Comparison of ENCODE assay signal across 10 cellular contexts in the genomic region with DNA sequence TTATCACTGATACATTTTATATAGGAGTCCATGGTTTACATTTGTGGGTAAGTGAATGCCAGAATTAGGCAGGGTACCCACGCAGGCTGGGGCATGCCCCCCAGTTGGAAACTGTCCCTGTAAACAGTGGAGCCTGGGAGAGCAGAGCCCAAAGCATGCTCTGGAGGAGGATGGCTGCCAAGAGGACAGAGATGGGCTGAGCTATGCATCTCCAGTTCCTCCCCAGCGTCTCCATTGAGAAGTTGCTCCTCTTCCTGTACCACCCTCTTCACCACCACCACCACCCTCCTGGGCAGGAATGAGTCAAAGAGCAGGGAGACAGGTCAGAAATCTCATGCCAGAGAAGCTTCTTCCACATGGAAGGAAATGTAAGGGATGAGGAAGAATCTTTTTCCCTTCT.
A peak's percentile ranks its signal among the peaks of the same experiment; 100 is the strongest.
DNase-seq lines count a peak whose midpoint lies in the region; ATAC-seq and TF ChIP-seq lines count a peak whose summit lies in the region.
"Had no signal": no experiment of that assay in that cellular context is flagged by ENCODE, and none has a peak within 500 bp of the region (broad histone marks: within the 10 kb centered on the region; RNA-seq: fewer than 3 reads in every experiment).

No MANE protein-coding gene starts in this region.

- CTCF ChIA-PET in PC-9 (lab: Charles Lee) = no interaction called here

- intact Hi-C loops in colonic mucosa (cut with DNase I) = loop anchor here (10.0 kb wide), 1 partner anchor 68 kb away; a partner anchor contains a TSS
- intact Hi-C loops in PC-9 (cut with micrococcal nuclease; ENCODE audit: unreplicated experiment) = loop anchor here (10.0 kb wide), 1 partner anchor 698 kb away; no protein-coding TSS in a partner anchor

- no peak overlapping the region for H2AFZ ChIP-seq in PC-9

- peaks cover 46% of the 10 kb centered on the region for H3K4me1 Mint-ChIP-seq in HFFc6 (ENCODE audit: low read depth)

- H3K27ac Mint-ChIP-seq in HFFc6 = peak overlapping the region; percentile 100

- 0 out of 2 replicates have a peak, but pooled peaks cover 2% of the 10 kb centered on the region for H3K27me3 Mint-ChIP-seq in HFFc6 (ENCODE audit: insufficient read depth)

- no peaks in the 10 kb centered on the region for H3K79me2 ChIP-seq in PC-9 (ENCODE audit: low read depth)

- peaks cover 0 to 8% (median under 1%) of the 10 kb centered on the region in 11 experiments; a peak in 5 of 22 replicates for H3K9me3 ChIP-seq in BLaER1 treated with 17β-estradiol and CSF1 and Interleukin-3, amounts not matched to agents 10 nM and 100 nM (replicated peaks in 1 of 11)
- H3K9me3 ChIP-seq in colonic mucosa = no peaks in the 10 kb centered on the region
- H3K9me3 ChIP-seq in neutrophil = no peaks in the 10 kb centered on the region
- H3K9me3 ChIP-seq in PC-9 (ENCODE audit: insufficient read depth, low read depth) = no peaks in the 10 kb centered on the region

- ATAC-seq in GM21717 (IDR thresholded peaks at IDR 0.05; ENCODE audit: unreplicated experiment) = no peak

- H3K9ac ChIP-seq in BLaER1 treated with 17β-estradiol and CSF1 and Interleukin-3, amounts not matched to agents 10 nM and 100 nM = peak overlapping the region; percentile 70 to 98 (median 87); a peak in 19 of 22 replicates
- peak overlapping the region; percentile 57 to 90 for H3K9ac ChIP-seq in colonic mucosa (ENCODE audit: low read depth in 2 of 2, low read length in 2 of 2)

- peak overlapping the region; percentile 76 to 96 (median 86) for H3K4me2 ChIP-seq in BLaER1 treated with 17β-estradiol and CSF1 and Interleukin-3, amounts not matched to agents 10 nM and 100 nM
- H3K4me2 ChIP-seq in PC-9 = no peak overlapping the region

- H3K27me3 ChIP-seq in BLaER1 treated with 17β-estradiol and CSF1 and Interleukin-3, amounts not matched to agents 10 nM and 100 nM = no peaks in the 10 kb centered on the region
- H3K27me3 ChIP-seq in colonic mucosa (no peaks in the 10 kb centered on the region), neutrophil (no peaks in the 10 kb centered on the region), PC-9 (ENCODE audit: insufficient read depth, low read depth) (no peaks in the 10 kb centered on the region)

- DNase-seq in HFFc6 (no peak), colonic mucosa (no peak), NOMO-1 treated with dmso at 0.1 percent for 144 hours (lab: John Stamatoyannopoulos, UW; ENCODE audit: unreplicated experiment) (no peak), PC-9 (no peak)
- no peak for DNase-seq in activated CD4-positive, CD25-positive, alpha-beta regulatory T cell (lab: John Stamatoyannopoulos, UW)
- DNase-seq: activated gamma-delta T cell, NCI-H446 treated with DMSO at 0.1 percent for 48 hours had no signal

- H3K27ac ChIP-seq in BLaER1 treated with 17β-estradiol and CSF1 and Interleukin-3, amounts not matched to agents 10 nM and 100 nM = peak overlapping the region; percentile 91 to 100 (median 96)
- H3K27ac ChIP-seq in colonic mucosa (peak overlapping the region; percentile 99), neutrophil (peak overlapping the region; percentile 94), PC-9 (no peak overlapping the region)

- POLR2A ChIA-PET in PC-9 (lab: Charles Lee; ENCODE audit: unreplicated experiment) = no interaction called here

- peaks cover 0 to 9% (median 0%) of the 10 kb centered on the region in 11 experiments; a peak in 5 of 22 replicates for H4K20me1 ChIP-seq in BLaER1 treated with 17β-estradiol and CSF1 and Interleukin-3, amounts not matched to agents 10 nM and 100 nM
- no peaks in the 10 kb centered on the region for H4K20me1 ChIP-seq in PC-9 (ENCODE audit: insufficient read depth)

- BruUV-seq in PC-9 (replicated peaks; lab: Mats Ljungman, UMichigan) = no TSS peak

- peak overlapping the region in 9 of 10 experiments; percentile 45 to 89 (median 84); a peak in 15 of 20 replicates for H3K4me3 ChIP-seq in BLaER1 treated with 17β-estradiol and CSF1 and Interleukin-3, amounts not matched to agents 10 nM and 100 nM
- H3K4me3 ChIP-seq in colonic mucosa (no peak overlapping the region), neutrophil (ENCODE audit: low read depth in 1 of 2, low read length in 1 of 2) (no peak overlapping the region), PC-9 (no peak overlapping the region)

- H3K4me1 ChIP-seq in BLaER1 treated with 17β-estradiol and CSF1 and Interleukin-3, amounts not matched to agents 10 nM and 100 nM = peaks cover 60 to 97% (median 86%) of the 10 kb centered on the region in 10 experiments
- H3K4me1 ChIP-seq in colonic mucosa = peaks cover 24% of the 10 kb centered on the region
- H3K4me1 ChIP-seq in neutrophil (ENCODE audit: control insufficient read depth in 1 of 2, insufficient read depth in 1 of 2, low read depth in 1 of 2, low read length in 1 of 2) = peaks cover 39 to 45% of the 10 kb centered on the region in 2 experiments
- H3K4me1 ChIP-seq in PC-9 (replicated peaks; ENCODE audit: insufficient read depth) = no peaks in the 10 kb centered on the region; the same call in 1 of the 2 replicates

- no peak for TF ChIP-seq CTCF in HFFc6 (IDR thresholded peaks at IDR 0.05)
- no peak for TF ChIP-seq CTCF in colonic mucosa (IDR thresholded peaks at IDR 0.05)
- no peak for TF ChIP-seq CTCF in neutrophil (IDR thresholded peaks at IDR 0.05)
- TF ChIP-seq CTCF in PC-9 (conservative IDR thresholded peaks at IDR 0.05) = no peak

- no peak overlapping the region for H3K4me3 Mint-ChIP-seq in HFFc6

- peaks cover 10% of the 10 kb centered on the region; the same call in 1 of the 2 replicates for H3K36me3 Mint-ChIP-seq in HFFc6 (ENCODE audit: low read depth)

- peaks cover 2 to 41% (median 27%) of the 10 kb centered on the region in 11 experiments; a peak in 17 of 22 replicates for H3K36me3 ChIP-seq in BLaER1 treated with 17β-estradiol and CSF1 and Interleukin-3, amounts not matched to agents 10 nM and 100 nM
- no peaks in the 10 kb centered on the region for H3K36me3 ChIP-seq in colonic mucosa
- no peaks in the 10 kb centered on the region for H3K36me3 ChIP-seq in neutrophil
- H3K36me3 ChIP-seq in PC-9 (ENCODE audit: low read depth) = no peaks in the 10 kb centered on the region

- H3K9me2 ChIP-seq in PC-9 (ENCODE audit: insufficient read depth) = no peaks in the 10 kb centered on the region

- no peaks in the 10 kb centered on the region for H3F3A ChIP-seq in PC-9 (ENCODE audit: insufficient read depth, low read depth)

- no peaks in the 10 kb centered on the region for H3K9me3 Mint-ChIP-seq in HFFc6

Comparison
In these comparisons a context has a peak if more than half of its experiments do, and no peak if none do; other contexts are left out.
1. H3K4me3 ChIP-seq: peak in BLaER1 treated with 17β-estradiol and CSF1 and Interleukin-3, amounts not matched to agents 10 nM and 100 nM (9 of 10); none in colonic mucosa (single experiment), neutrophil (0 of 2) and PC-9 (single experiment).